Comparison of ENCODE assay signal across 8 cellular contexts in the genomic region with DNA sequence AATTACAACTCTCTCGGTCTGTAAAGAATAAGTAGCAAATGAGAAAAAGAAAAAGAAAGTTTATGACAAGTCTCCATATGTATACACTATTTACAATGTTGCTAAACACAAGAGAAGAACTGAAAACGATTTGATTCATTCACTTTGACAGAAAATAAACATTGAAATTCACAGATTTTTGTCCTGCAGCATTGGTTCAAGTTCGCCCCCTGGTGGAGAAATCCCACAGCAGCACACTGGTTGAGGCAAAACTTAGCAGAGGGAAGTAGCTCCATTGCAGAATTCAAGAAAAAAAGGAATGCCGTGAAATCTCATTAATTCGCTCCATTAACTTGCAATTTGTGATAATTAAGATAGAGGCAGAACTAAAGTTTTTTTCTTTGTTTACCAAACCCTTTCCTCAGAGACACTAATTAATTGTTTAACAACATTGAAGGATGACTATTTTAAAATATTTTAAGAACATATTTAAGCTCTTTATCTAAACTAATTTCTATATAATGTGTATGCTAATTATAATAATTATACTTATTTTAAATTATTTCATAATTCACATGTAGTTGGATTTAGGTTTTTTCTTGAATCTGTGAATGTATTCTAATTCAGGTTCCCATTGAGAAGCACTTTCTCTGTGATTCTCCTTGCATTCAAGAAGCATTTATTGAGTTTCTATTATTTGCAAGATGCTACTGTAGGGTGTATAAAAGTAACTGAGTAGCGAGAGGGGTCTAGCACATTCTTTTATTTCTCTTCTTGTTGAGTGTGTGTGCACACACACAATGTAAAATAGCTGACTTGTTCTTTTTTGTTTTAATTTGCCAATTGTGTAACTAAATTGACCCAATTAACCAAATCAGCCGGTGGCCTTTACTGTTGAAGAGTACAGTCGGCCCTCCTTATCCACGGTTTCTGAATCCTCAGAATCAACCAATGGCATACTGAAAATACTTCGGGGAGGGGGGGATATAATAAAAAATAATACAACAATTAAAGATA.
DNase-seq lines count a peak whose midpoint lies in the region; ATAC-seq, FAIRE-seq and TF ChIP-seq lines count a peak whose summit lies in the region.

No MANE protein-coding gene starts in this region.

- peak; percentile 91 for FAIRE-seq in TTC549 (lab: Jason Lieb, UNC)

- peak; percentile 61 for DNase-seq in brain microvascular endothelial cell
- peak; percentile 67 for DNase-seq in iris pigment epithelial cell (ENCODE audit: low read depth)
- DNase-seq in stimulated activated CD4-positive, alpha-beta T cell treated with anti-CD3 and anti-CD28 coated beads, Interleukin-1b, Interleukin-23, amount 100 ng/mL, for 1 hour (ENCODE audit: low read depth in 2 of 2): peak; percentile 8 to 41

- in situ Hi-C loops in brain microvascular endothelial cell (cut with HindIII; ENCODE audit: low pct_ligation_motif_present, low sequenced_read_pairs): no loop called here

- H3K36me3 ChIP-seq in brain microvascular endothelial cell (replicated peaks): no peaks in the 10 kb centered on the region

- peak; percentile 93 for TF ChIP-seq CTCF in C4-2B (conservative IDR thresholded peaks at IDR 0.05)
- peak; percentile 89 for TF ChIP-seq CTCF in LNCAP (IDR thresholded peaks at IDR 0.05)
- TF ChIP-seq CTCF in brain microvascular endothelial cell (IDR thresholded peaks at IDR 0.05; ENCODE audit: low read depth, low read length, missing control alignments): peak; percentile 99

- no peaks in the 10 kb centered on the region for H3K27me3 ChIP-seq in brain microvascular endothelial cell (replicated peaks)

- H3K4me3 ChIP-seq in brain microvascular endothelial cell (ENCODE audit: low read depth, low read length): no peak overlapping the region

- H3K27ac ChIP-seq in C4-2B (no peak overlapping the region), brain microvascular endothelial cell (no peak overlapping the region)

- ATAC-seq in GM18907 (IDR thresholded peaks at IDR 0.05; ENCODE audit: unreplicated experiment) (peak; percentile 63), GM19397 (IDR thresholded peaks at IDR 0.05; ENCODE audit: unreplicated experiment) (no peak)
